ENCODE assay signal across 9 cellular contexts in the genomic region with DNA sequence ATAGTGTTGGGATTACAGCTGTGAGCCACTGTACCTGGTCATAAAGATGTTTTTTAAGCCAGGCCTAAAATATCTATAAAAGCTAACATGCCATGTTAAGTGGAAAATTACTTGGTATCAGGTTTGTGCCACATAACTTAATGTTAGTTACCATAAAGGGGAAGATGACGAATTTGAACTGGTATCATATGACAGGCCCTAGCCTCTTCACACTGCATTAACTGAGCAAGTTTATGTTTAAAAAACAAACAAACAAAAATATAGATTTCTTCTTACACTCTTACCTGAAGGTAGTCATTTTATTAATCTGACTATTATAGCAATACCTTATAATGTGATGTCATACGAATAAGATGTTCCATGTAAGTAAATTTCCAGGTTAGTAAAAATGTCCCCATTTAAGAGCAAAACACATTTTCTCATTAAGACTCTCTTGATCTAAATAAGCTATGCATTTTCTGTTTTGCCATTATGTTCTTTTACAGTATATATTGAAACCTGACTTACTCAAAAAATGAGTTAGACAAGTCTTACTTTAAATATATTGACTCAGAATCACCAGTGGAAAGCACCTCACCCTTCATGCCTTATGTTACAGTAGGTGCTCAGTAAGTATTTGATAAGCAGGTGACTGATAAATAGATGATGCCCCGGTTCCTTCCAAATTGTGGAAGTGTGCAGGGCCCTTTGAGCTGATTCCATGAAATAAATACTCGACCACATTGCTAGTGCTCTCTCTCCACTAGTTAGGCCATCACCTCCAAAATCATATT.
DNase-seq lines count a peak whose midpoint lies in the region; ATAC-seq lines count a peak whose summit lies in the region.
"Had no signal": no experiment of that assay in that cellular context is flagged by ENCODE, and none has a peak within 500 bp of the region (broad histone marks: within the 10 kb centered on the region; RNA-seq: fewer than 3 reads in every experiment).

No MANE protein-coding gene starts in this region.

- intact Hi-C loops in CD4-positive, alpha-beta memory T cell (cut with micrococcal nuclease), result no loop called here

- no peaks in the 10 kb centered on the region for H3K27me3 ChIP-seq in CD4-positive, alpha-beta memory T cell (ENCODE audit: insufficient read depth, low read length)
- no peaks in the 10 kb centered on the region for H3K27me3 ChIP-seq in effector memory CD4-positive, alpha-beta T cell (replicated peaks; ENCODE audit: control insufficient read depth, insufficient read depth, low read length, poor library complexity, severe bottlenecking)

- H3K36me3 ChIP-seq in CD4-positive, alpha-beta memory T cell (ENCODE audit: insufficient read depth, low read length), result peaks cover 32% of the 10 kb centered on the region
- H3K36me3 ChIP-seq in effector memory CD4-positive, alpha-beta T cell (ENCODE audit: control insufficient read depth, insufficient read depth, low read length), result peaks cover 32% of the 10 kb centered on the region

- CTCF ChIA-PET in CD4-positive, alpha-beta memory T cell (lab: Charles Lee; ENCODE audit: partially characterized antibody), result interaction anchor here (1.0 to 1.2 kb wide), 2 partner anchors 10 to 124 kb away, joined by 3 read pairs; no protein-coding TSS in a partner anchor

- H3K27ac Mint-ChIP-seq in CD4-positive, alpha-beta memory T cell, result peak overlapping the region; percentile 85 to 97 (median 89)

- H3K9me3 ChIP-seq in CD4-positive, alpha-beta memory T cell (ENCODE audit: control insufficient read depth in 1 of 2, low read length in 2 of 2), result no peaks in the 10 kb centered on the region
- H3K9me3 ChIP-seq in effector memory CD4-positive, alpha-beta T cell (ENCODE audit: control insufficient read depth, low read length), result no peaks in the 10 kb centered on the region

- peak; percentile 44 for ATAC-seq in GM18517 (IDR thresholded peaks at IDR 0.05; ENCODE audit: unreplicated experiment)
- peak; percentile 41 for ATAC-seq in HG03442 (IDR thresholded peaks at IDR 0.05; ENCODE audit: unreplicated experiment)

- peaks cover 64 to 96% of the 10 kb centered on the region in 2 donors for H3K36me3 Mint-ChIP-seq in CD4-positive, alpha-beta memory T cell

- no peak for DNase-seq in CD4-positive, alpha-beta memory T cell
- DNase-seq in effector memory CD4-positive, alpha-beta T cell, result no peak
- DNase-seq in GOT3 (lab: John Stamatoyannopoulos, UW), result no peak
- no peak for DNase-seq in activated effector memory CD4-positive, alpha-beta T cell treated with Interleukin-2 at 50 U/mL for 16 hours
- no peak for DNase-seq in NCI-H146 (lab: John Stamatoyannopoulos, UW)
- DNase-seq in A172 (ENCODE audit: low spot score), result no peak
- DNase-seq: central memory CD4-positive, alpha-beta T cell had no signal

- no peaks in the 10 kb centered on the region for H3K9me3 Mint-ChIP-seq in CD4-positive, alpha-beta memory T cell

- POLR2A ChIA-PET in CD4-positive, alpha-beta memory T cell (lab: Charles Lee; ENCODE audit: partially characterized antibody), result interaction anchor here (0.6 to 18.6 kb wide), 8 partner anchors 11 to 130 kb away, joined by 3 to 552 read pairs (median 3); a partner anchor contains a TSS

- peak overlapping the region in 6 of 8 donors; percentile 21 to 65 (median 56) for H3K4me3 Mint-ChIP-seq in CD4-positive, alpha-beta memory T cell

- H3K27ac ChIP-seq in CD4-positive, alpha-beta memory T cell (ENCODE audit: low read depth, low read length), result peak overlapping the region; percentile 30
- peak overlapping the region; percentile 51 for H3K27ac ChIP-seq in effector memory CD4-positive, alpha-beta T cell (ENCODE audit: insufficient read depth, low read length, poor library complexity, severe bottlenecking)

- peaks cover 92% of the 10 kb centered on the region for H3K4me1 ChIP-seq in CD4-positive, alpha-beta memory T cell (ENCODE audit: insufficient read depth, low read length)
- peaks cover 27% of the 10 kb centered on the region for H3K4me1 ChIP-seq in effector memory CD4-positive, alpha-beta T cell (ENCODE audit: control insufficient read depth, insufficient read depth, low read length, poor library complexity, severe bottlenecking)

- H3K4me1 Mint-ChIP-seq in CD4-positive, alpha-beta memory T cell, result peaks cover 60 to 99% (median 76%) of the 10 kb centered on the region in 4 donors

- H3K27me3 Mint-ChIP-seq in CD4-positive, alpha-beta memory T cell, result no peaks in the 10 kb centered on the region

- H3K4me3 ChIP-seq in CD4-positive, alpha-beta memory T cell (ENCODE audit: low read length in 2 of 2), result no peak overlapping the region
- no peak overlapping the region for H3K4me3 ChIP-seq in effector memory CD4-positive, alpha-beta T cell (ENCODE audit: insufficient read depth, low read depth, low read length, poor library complexity, severe bottlenecking)
